ENCODE assay signal across 1 cellular context in the genomic region with DNA sequence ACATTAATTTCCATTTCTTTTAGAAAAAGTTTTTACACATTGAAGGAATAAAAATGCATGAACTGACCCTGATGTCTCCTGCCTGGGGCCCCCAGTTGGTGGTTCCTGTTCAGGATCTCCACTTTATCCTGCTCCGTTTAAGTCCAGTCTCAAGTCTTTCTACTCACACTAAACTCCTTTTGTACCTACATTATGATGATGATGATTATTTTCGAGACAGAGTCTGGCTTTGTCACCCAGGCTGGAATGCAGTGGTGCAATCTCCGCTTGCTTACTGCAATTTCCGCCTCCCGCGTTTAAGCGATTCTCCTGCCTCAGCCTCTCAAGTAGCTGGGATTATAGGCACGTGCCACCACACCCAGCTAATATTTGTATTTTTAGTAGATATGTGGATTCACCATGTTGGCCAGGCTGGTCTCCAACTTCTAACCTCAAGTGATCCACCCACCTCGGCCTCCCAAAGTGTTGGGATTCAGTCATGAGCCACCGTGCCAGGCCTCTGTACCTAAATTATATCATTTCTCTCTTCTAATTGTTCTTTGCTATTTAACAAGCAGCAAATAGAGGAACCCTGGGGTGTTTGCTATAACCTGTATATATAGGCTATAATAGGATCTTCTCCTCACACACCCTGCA.
A peak's percentile ranks its signal among the peaks of the same experiment; 100 is the strongest.
TF ChIP-seq lines count a peak whose summit lies in the region.

No MANE protein-coding gene starts in this region.

TF ChIP-seq in HepG2, 621 proteins besides CTCF, POLR2A, EP300 and RAD21 (continued from another document):
- TF ChIP-seq, protein P1, sequence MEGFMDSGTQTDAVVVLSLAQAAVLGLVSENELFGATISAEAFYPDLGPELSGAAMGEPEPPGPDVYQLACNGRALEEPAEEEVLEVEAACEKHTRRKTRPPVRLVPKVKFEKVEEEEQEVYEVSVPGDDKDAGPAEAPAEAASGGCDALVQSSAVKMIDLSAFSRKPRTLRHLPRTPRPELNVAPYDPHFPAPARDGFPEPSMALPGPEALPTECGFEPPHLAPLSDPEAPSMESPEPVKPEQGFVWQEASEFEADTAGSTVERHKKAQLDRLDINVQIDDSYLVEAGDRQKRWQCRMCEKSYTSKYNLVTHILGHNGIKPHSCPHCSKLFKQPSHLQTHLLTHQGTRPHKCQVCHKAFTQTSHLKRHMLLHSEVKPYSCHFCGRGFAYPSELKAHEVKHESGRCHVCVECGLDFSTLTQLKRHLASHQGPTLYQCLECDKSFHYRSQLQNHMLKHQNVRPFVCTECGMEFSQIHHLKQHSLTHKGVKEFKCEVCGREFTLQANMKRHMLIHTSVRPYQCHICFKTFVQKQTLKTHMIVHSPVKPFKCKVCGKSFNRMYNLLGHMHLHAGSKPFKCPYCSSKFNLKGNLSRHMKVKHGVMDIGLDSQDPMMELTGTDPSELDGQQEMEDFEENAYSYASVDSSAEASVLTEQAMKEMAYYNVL (CRISPR knock-in tag; IDR thresholded peaks at IDR 0.05; ENCODE audit: borderline replicate concordance), result peak; percentile 23; the same call in 1 of the 2 replicates
- TF ChIP-seq SIX1 (CRISPR knock-in tag; IDR thresholded peaks at IDR 0.05; ENCODE audit: borderline replicate concordance) (peak; percentile 73), SMARCC2 (IDR thresholded peaks at IDR 0.05) (no peak)
